In the genomic region with DNA sequence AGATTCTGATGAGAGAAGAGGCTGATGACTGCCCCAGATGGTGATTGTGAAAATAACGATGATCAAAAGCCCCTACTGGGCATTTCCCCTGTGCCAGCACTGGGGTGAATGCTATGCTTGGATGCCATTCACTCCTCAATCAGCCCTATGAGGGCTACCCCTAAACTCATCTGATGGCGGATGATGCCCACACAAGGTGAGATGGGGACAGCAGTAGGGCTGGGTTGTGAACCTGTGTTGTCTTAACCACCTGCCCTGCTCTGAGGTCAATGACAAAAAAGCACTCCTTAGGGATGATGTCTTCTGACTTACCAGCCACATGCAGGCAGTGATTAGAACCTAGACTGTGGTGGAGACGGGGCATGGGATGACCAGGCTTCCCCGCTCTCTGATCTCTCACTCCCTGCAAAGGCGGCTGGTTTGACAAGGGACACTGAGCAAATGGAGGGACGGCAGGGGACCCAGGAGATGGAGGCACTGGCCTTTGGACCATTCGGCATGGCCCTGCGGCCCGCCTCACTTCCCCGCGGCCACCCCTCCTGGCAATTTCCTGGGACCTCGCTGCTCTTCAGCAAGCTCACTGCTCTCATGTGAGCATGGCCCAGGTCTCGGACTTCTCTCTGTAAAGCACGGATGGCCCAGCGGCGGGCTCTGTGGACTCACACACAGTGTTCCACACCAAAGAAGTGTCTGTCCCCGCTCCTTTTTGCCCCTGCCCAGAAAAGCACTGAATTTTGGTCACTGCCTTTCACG, we compare ENCODE assay signal across 1 cellular context.
TF ChIP-seq lines count a peak whose summit lies in the region.

No MANE protein-coding gene starts in this region.

TF ChIP-seq in GM12878, 131 proteins besides CTCF, POLR2A, EP300 and RAD21 (continued from another document):
- TF ChIP-seq, protein P1, sequence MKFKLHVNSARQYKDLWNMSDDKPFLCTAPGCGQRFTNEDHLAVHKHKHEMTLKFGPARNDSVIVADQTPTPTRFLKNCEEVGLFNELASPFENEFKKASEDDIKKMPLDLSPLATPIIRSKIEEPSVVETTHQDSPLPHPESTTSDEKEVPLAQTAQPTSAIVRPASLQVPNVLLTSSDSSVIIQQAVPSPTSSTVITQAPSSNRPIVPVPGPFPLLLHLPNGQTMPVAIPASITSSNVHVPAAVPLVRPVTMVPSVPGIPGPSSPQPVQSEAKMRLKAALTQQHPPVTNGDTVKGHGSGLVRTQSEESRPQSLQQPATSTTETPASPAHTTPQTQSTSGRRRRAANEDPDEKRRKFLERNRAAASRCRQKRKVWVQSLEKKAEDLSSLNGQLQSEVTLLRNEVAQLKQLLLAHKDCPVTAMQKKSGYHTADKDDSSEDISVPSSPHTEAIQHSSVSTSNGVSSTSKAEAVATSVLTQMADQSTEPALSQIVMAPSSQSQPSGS (IDR thresholded peaks at IDR 0.05; ENCODE audit: low read length): no peak
- TF ChIP-seq HSF1 (IDR thresholded peaks at IDR 0.05; ENCODE audit: low read depth, low read length): no peak
- TF ChIP-seq USF1 (IDR thresholded peaks at IDR 0.05; ENCODE audit: borderline replicate concordance, extremely low read length, insufficient read depth, low read depth, low read length): no peak
- TF ChIP-seq ZNF274 (IDR thresholded peaks at IDR 0.05; ENCODE audit: insufficient read depth, insufficient read length): no peak
